Comparison of ENCODE assay signal across 29 cellular contexts in the genomic region with DNA sequence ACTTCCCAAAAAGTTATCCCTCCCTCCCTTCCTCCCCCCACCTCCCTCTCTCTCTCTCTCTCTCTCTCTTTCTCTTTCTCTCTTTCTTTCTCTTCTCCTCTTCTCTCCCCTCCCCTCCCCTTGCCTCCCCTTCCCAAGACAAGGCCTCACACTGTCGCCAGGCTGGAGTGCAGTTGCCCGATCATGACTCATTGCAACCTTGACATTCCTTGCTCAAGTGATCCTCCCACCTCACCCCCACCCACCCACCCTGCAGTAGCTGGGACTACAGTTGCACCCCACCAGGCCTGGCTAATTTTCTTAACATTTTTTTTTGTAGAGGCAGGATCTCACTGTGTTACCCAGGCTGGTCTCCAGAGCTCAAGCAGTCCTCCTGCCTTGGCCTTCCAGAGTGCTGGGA. TPM values are rescaled to one million over a fixed set of nuclear protein-coding genes. Genes with fewer than 3 reads are reported as not detected.
A peak's percentile ranks its signal among the peaks of the same experiment; 100 is the strongest.
DNase-seq lines count a peak whose midpoint lies in the region; ATAC-seq and TF ChIP-seq lines count a peak whose summit lies in the region.
"Had no signal": no experiment of that assay in that cellular context is flagged by ENCODE, and none has a peak within 500 bp of the region (broad histone marks: within the 10 kb centered on the region; RNA-seq: fewer than 3 reads in every experiment).

No MANE protein-coding gene starts in this region.

- H3K9me3 ChIP-seq in NT2/D1 (ENCODE audit: insufficient read depth, low read length) (no peaks in the 10 kb centered on the region), mesenchymal stem cell (ENCODE audit: control insufficient read depth, low read length) (no peaks in the 10 kb centered on the region)
- H3K9me3 ChIP-seq: BLaER1, Peyer's patch, psoas muscle, transverse colon had no signal

- H2BK12ac ChIP-seq in mesenchymal stem cell (ENCODE audit: low read length in 2 of 2): no peak overlapping the region

- no peaks in the 10 kb centered on the region for H3K79me2 ChIP-seq in GM23338 (replicated peaks; ENCODE audit: insufficient read depth)

- H3K9me3 Mint-ChIP-seq in GM23338: no peaks in the 10 kb centered on the region
- H3K9me3 Mint-ChIP-seq: activated naive CD4-positive, alpha-beta T cell treated with anti-CD3 and anti-CD28 coated beads, Interleukin-2, amount 10 ng/mL, durations not matched to agents 7 days and 5 days; activated T-helper 17 cell treated with anti-CD3 and anti-CD28 coated beads, Interleukin-2, amount 50 U/mL, for 72 hours; nephron had no signal

- H3K79me1 ChIP-seq in mesenchymal stem cell (replicated peaks; ENCODE audit: low read length, poor library complexity, severe bottlenecking): peaks cover 1% of the 10 kb centered on the region

- no peak overlapping the region for H4K91ac ChIP-seq in mesenchymal stem cell (ENCODE audit: low read length)

- WGBS in mesenchymal stem cell: 17% methylated on average over 2 of the region's 2 CpGs

- H3K27me3 Mint-ChIP-seq in GM23338 (ENCODE audit: insufficient read depth, low read depth, poor library complexity): no peaks in the 10 kb centered on the region
- H3K27me3 Mint-ChIP-seq: activated naive CD4-positive, alpha-beta T cell treated with anti-CD3 and anti-CD28 coated beads, Interleukin-2, amount 10 ng/mL, durations not matched to agents 7 days and 5 days; activated T-helper 17 cell treated with anti-CD3 and anti-CD28 coated beads, Interleukin-2, amount 50 U/mL, for 72 hours had no signal

- H3K4me1 ChIP-seq in GM23338 (ENCODE audit: insufficient read depth) (peaks cover 11% of the 10 kb centered on the region; the same call in 1 of the 2 replicates), NT2/D1 (ENCODE audit: insufficient read depth, insufficient read length) (no peaks in the 10 kb centered on the region), mesenchymal stem cell (ENCODE audit: control insufficient read depth, insufficient read depth, low read depth, low read length) (peaks cover 1% of the 10 kb centered on the region)
- H3K4me1 ChIP-seq: BLaER1, Peyer's patch, psoas muscle, transverse colon had no signal

- H3K4me3 ChIP-seq in GM23338: no peak overlapping the region
- no peak overlapping the region for H3K4me3 ChIP-seq in NT2/D1 (ENCODE audit: insufficient read length, low read depth)
- H3K4me3 ChIP-seq in fibroblast of pulmonary artery (replicated peaks; ENCODE audit: low read depth, low read length): no peak overlapping the region
- no peak overlapping the region for H3K4me3 ChIP-seq in mesenchymal stem cell (ENCODE audit: insufficient read depth in 1 of 2, low read depth in 1 of 2, low read length in 2 of 2)
- H3K4me3 ChIP-seq: BLaER1, lung, Peyer's patch, psoas muscle, transverse colon had no signal

- no peak overlapping the region for H3K4ac ChIP-seq in mesenchymal stem cell (ENCODE audit: low read depth in 1 of 2, low read length in 2 of 2)

- TF ChIP-seq CTCF in GM23338 (conservative IDR thresholded peaks at IDR 0.05; ENCODE audit: low read depth in 2 of 2) (no peak), fibroblast of pulmonary artery (IDR thresholded peaks at IDR 0.05; ENCODE audit: low read length, missing control alignments) (no peak)

- no peak overlapping the region for H2BK5ac ChIP-seq in mesenchymal stem cell (ENCODE audit: low read depth, low read length, poor library complexity, severe bottlenecking)

- H3K36me3 Mint-ChIP-seq in GM23338 (ENCODE audit: low read depth): peaks cover 14% of the 10 kb centered on the region; the same call in 2 of the 3 replicates

- no peaks in the 10 kb centered on the region for H4K20me1 ChIP-seq in GM23338 (replicated peaks; ENCODE audit: insufficient read depth)
- H4K20me1 ChIP-seq: BLaER1 had no signal

- H3K36me3 ChIP-seq in GM23338 (ENCODE audit: insufficient read depth): peaks cover 3% of the 10 kb centered on the region; the same call in 1 of the 2 replicates
- H3K36me3 ChIP-seq in NT2/D1 (ENCODE audit: insufficient read depth, insufficient read length, low read length): peaks cover 27% of the 10 kb centered on the region
- peaks cover 0 to 10% of the 10 kb centered on the region in 2 experiments for H3K36me3 ChIP-seq in mesenchymal stem cell (ENCODE audit: control insufficient read depth in 1 of 2, insufficient read depth in 2 of 2, low read depth in 1 of 2, low read length in 2 of 2)

- ATAC-seq in GM23338: peak; percentile 88
- no peak for ATAC-seq in HG03108 (IDR thresholded peaks at IDR 0.05; ENCODE audit: unreplicated experiment)
- ATAC-seq: activated T-helper 17 cell treated with anti-CD3 and anti-CD28 coated beads, Interleukin-2, amount 50 U/mL, for 72 hours had no signal

- H2BK120ac ChIP-seq in mesenchymal stem cell (ENCODE audit: low read depth, low read length): no peak overlapping the region

- H2AK5ac ChIP-seq in mesenchymal stem cell (ENCODE audit: low read length, severe bottlenecking): no peak overlapping the region

- H2BK15ac ChIP-seq in mesenchymal stem cell (ENCODE audit: low read depth, poor library complexity, severe bottlenecking): no peak overlapping the region

- no peak overlapping the region for H3K27ac ChIP-seq in GM23338 (ENCODE audit: low read depth)
- H3K27ac ChIP-seq in mesenchymal stem cell (ENCODE audit: low read length, poor library complexity, severe bottlenecking): no peak overlapping the region
- H3K27ac ChIP-seq: BLaER1, Peyer's patch, psoas muscle, transverse colon, VCaP had no signal

- no peaks in the 10 kb centered on the region for H3K27me3 ChIP-seq in GM23338 (ENCODE audit: insufficient read depth)
- no peaks in the 10 kb centered on the region for H3K27me3 ChIP-seq in NT2/D1 (ENCODE audit: insufficient read depth, insufficient read length)
- H3K27me3 ChIP-seq in mesenchymal stem cell (ENCODE audit: control insufficient read depth in 1 of 2, insufficient read depth in 1 of 2, low read length in 2 of 2): no peaks in the 10 kb centered on the region
- H3K27me3 ChIP-seq: BLaER1, Peyer's patch, transverse colon had no signal

- no peak overlapping the region for H3K14ac ChIP-seq in mesenchymal stem cell (ENCODE audit: low read length in 2 of 2)

- H3K9me2 ChIP-seq in GM23338 (ENCODE audit: insufficient read depth): no peaks in the 10 kb centered on the region

- DNase-seq in GM23338 (ENCODE audit: low spot score): peak; percentile 60
- peak; percentile 43 for DNase-seq in NT2/D1 (ENCODE audit: low read depth, low spot score)
- DNase-seq in fibroblast of pulmonary artery (ENCODE audit: low read depth): peak; percentile 10
- DNase-seq in mesenchymal stem cell: peak; percentile 24
- DNase-seq in retina: no peak
- DNase-seq in NCI-H1694 (lab: John Stamatoyannopoulos, UW): no peak
- DNase-seq in SHP77 treated with DMSO at 0.1 percent for 48 hours (lab: John Stamatoyannopoulos, UW): no peak
- DNase-seq: activated CD4-positive, alpha-beta T cell treated with anti-CD3 and anti-CD28 coated beads for 48 hours; activated naive CD4-positive, alpha-beta T cell treated with anti-CD3 and anti-CD28 coated beads, Interleukin-2, amount 10 ng/mL, durations not matched to agents 7 days and 5 days; amniotic stem cell; DMS153; KG1; MM.1S; NCI-H1417; NCI-H2081 treated with DMSO at 0.1 percent for 48 hours; NCI-H2227 treated with DMSO at 0.1 percent for 48 hours; NCI-H526; Peyer's patch; psoas muscle; stimulated activated CD4-positive, alpha-beta T cell treated with anti-CD3 and anti-CD28 coated beads, Interleukin-15, amount 100 ng/mL, for 24 hours; stimulated activated CD4-positive, alpha-beta T cell treated with anti-CD3 and anti-CD28 coated beads, Interleukin-4, amount 100 ng/mL, for 4 hours; SW 1271; transverse colon had no signal

- H4K8ac ChIP-seq in mesenchymal stem cell (ENCODE audit: low read length): no peak overlapping the region

- no peak overlapping the region for H3K27ac Mint-ChIP-seq in GM23338
- H3K27ac Mint-ChIP-seq: activated naive CD4-positive, alpha-beta T cell treated with anti-CD3 and anti-CD28 coated beads, Interleukin-2, amount 10 ng/mL, durations not matched to agents 7 days and 5 days; activated T-helper 17 cell treated with anti-CD3 and anti-CD28 coated beads, Interleukin-2, amount 50 U/mL, for 72 hours; nephron had no signal

- H3K4me2 ChIP-seq in GM23338 (no peak overlapping the region), mesenchymal stem cell (ENCODE audit: low read length, poor library complexity, severe bottlenecking) (no peak overlapping the region)
- H3K4me2 ChIP-seq: BLaER1 had no signal

- H3K23ac ChIP-seq in mesenchymal stem cell (ENCODE audit: low read length in 2 of 2): no peak overlapping the region

- H3K9ac ChIP-seq in NT2/D1 (ENCODE audit: insufficient read length, low read depth): no peak overlapping the region
- no peak overlapping the region for H3K9ac ChIP-seq in mesenchymal stem cell (ENCODE audit: low read length)
- H3K9ac ChIP-seq: BLaER1 had no signal

- H3F3A ChIP-seq in GM23338 (replicated peaks; ENCODE audit: low read depth): no peaks in the 10 kb centered on the region

- no peak overlapping the region for H3K18ac ChIP-seq in mesenchymal stem cell (ENCODE audit: low read depth in 1 of 2, low read length in 2 of 2)

- peaks cover 11% of the 10 kb centered on the region; the same call in 2 of the 3 replicates for H3K4me1 Mint-ChIP-seq in GM23338
- H3K4me1 Mint-ChIP-seq: activated naive CD4-positive, alpha-beta T cell treated with anti-CD3 and anti-CD28 coated beads, Interleukin-2, amount 10 ng/mL, durations not matched to agents 7 days and 5 days; activated T-helper 17 cell treated with anti-CD3 and anti-CD28 coated beads, Interleukin-2, amount 50 U/mL, for 72 hours; nephron had no signal

- no peak overlapping the region for H3K4me3 Mint-ChIP-seq in GM23338
- H3K4me3 Mint-ChIP-seq: activated naive CD4-positive, alpha-beta T cell treated with anti-CD3 and anti-CD28 coated beads, Interleukin-2, amount 10 ng/mL, durations not matched to agents 7 days and 5 days; activated T-helper 17 cell treated with anti-CD3 and anti-CD28 coated beads, Interleukin-2, amount 50 U/mL, for 72 hours; nephron had no signal

- no peak overlapping the region for H2AFZ ChIP-seq in GM23338
- no peak overlapping the region for H2AFZ ChIP-seq in mesenchymal stem cell (ENCODE audit: low read depth, low read length)

TF ChIP-seq in GM23338, 12 proteins besides CTCF, POLR2A, EP300 and RAD21 (continues in another document):
- TF ChIP-seq NANOG (IDR thresholded peaks at IDR 0.05; ENCODE audit: borderline replicate concordance): no peak

RNA-seq across cellular contexts. Expression of gene VPS13A, which starts 32.8 kb away (rescaled TPM):
- 55.8 and 68.1 TPM in 2 replicates for total RNA-seq in GM23338 (2014; rRNA removed; shearing (Covaris generic))
- 38.5 and 45.9 TPM in 2 replicates for polyA plus RNA-seq in GM23338 (2016; fragmentation: Nextera tagmentation; extraction: Ambion mirVana)
- 13.6 TPM for polyA plus RNA-seq in mesenchymal stem cell (2013, experiment 1 of 2)
- polyA plus RNA-seq in mesenchymal stem cell (2013, experiment 2 of 2): 11.8 TPM

Comparison
In these comparisons a context has a peak if more than half of its experiments do, and no peak if none do; other contexts are left out.
1. DNase-seq: peak in GM23338 (single experiment), NT2/D1 (single experiment), fibroblast of pulmonary artery (single experiment) and mesenchymal stem cell (single experiment); none in retina (single experiment), NCI-H1694 (single experiment) and SHP77 treated with DMSO at 0.1 percent for 48 hours (single experiment).